Comparison of ENCODE assay signal across 20 cellular contexts in genomic region chr12:1332327-1332726, GRCh38.
DNase-seq lines count a peak whose midpoint lies in the region; ATAC-seq and TF ChIP-seq lines count a peak whose summit lies in the region.
"Had no signal": no experiment of that assay in that cellular context is flagged by ENCODE, and none has a peak within 500 bp of the region (broad histone marks: within the 10 kb centered on the region; RNA-seq: fewer than 3 reads in every experiment).

No MANE protein-coding gene starts in this region.

- TF ChIP-seq CTCF in cardiac muscle cell (IDR thresholded peaks at IDR 0.05; ENCODE audit: low read depth, low read length) (no peak), right atrium auricular region (IDR thresholded peaks at IDR 0.05) (no peak), mucosa of descending colon (IDR thresholded peaks at IDR 0.05) (no peak)

- H3F3A ChIP-seq in GM23248 (ENCODE audit: insufficient read depth), result no peaks in the 10 kb centered on the region

- no peaks in the 10 kb centered on the region for H3K27me3 ChIP-seq in cardiac muscle cell
- no peaks in the 10 kb centered on the region for H3K27me3 ChIP-seq in right atrium auricular region
- H3K27me3 ChIP-seq in H7 (ENCODE audit: control insufficient read depth, insufficient read depth, low read length), result no peaks in the 10 kb centered on the region
- H3K27me3 ChIP-seq in GM23248 (replicated peaks; ENCODE audit: insufficient read depth), result no peaks in the 10 kb centered on the region
- H3K27me3 ChIP-seq: BE2C, SJSA1, vagina had no signal

- H3K9me2 ChIP-seq in GM23248 (ENCODE audit: insufficient read depth), result no peaks in the 10 kb centered on the region

- intact Hi-C loops in mucosa of descending colon (cut with DNase I, micrococcal nuclease), result no loop called here

- 68 to 69% methylated on average over 3 of the region's 3 CpGs for WGBS in GM23248 (ENCODE audit: low coverage in 1 of 2, low lambda C conversion rate in 2 of 2, missing lambda C conversion rate in 2 of 2), 2 experiments

- H2AFZ ChIP-seq in GM23248, result no peak overlapping the region

- H3K36me3 ChIP-seq in cardiac muscle cell (no peaks in the 10 kb centered on the region), right atrium auricular region (no peaks in the 10 kb centered on the region), mucosa of descending colon (ENCODE audit: low read depth) (no peaks in the 10 kb centered on the region), H7 (replicated peaks; ENCODE audit: control insufficient read depth, insufficient read depth, low read length) (no peaks in the 10 kb centered on the region), GM23248 (ENCODE audit: low read depth) (no peaks in the 10 kb centered on the region)
- H3K36me3 ChIP-seq: BE2C, SJSA1, vagina had no signal

- peak; percentile 52 for ATAC-seq in mucosa of descending colon
- ATAC-seq: left ventricle myocardium superior had no signal

- H3K79me2 ChIP-seq in GM23248 (ENCODE audit: insufficient read depth), result peaks cover 32% of the 10 kb centered on the region

- no peaks in the 10 kb centered on the region for H4K20me1 ChIP-seq in GM23248 (ENCODE audit: insufficient read depth)

- H3K9ac ChIP-seq in GM23248, result no peak overlapping the region

- no peak overlapping the region for H3K4me3 ChIP-seq in cardiac muscle cell
- H3K4me3 ChIP-seq in right atrium auricular region, result no peak overlapping the region
- H3K4me3 ChIP-seq in mucosa of descending colon, result no peak overlapping the region
- no peak overlapping the region for H3K4me3 ChIP-seq in H7 (ENCODE audit: insufficient read depth, low read depth, low read length)
- H3K4me3 ChIP-seq in GM23248, result no peak overlapping the region
- H3K4me3 ChIP-seq: SJSA1, vagina had no signal

- DNase-seq in cardiac muscle cell (ENCODE audit: low read depth in 1 of 2, low spot score in 1 of 2), result peak in 1 of 2 donors; percentile 48
- DNase-seq in right atrium auricular region (ENCODE audit: low spot score), result no peak
- DNase-seq in dermis blood vessel endothelial cell, result peak; percentile 45
- peak in 1 of 3 donors; percentile 28 for DNase-seq in mucosa of descending colon
- no peak for DNase-seq in H7
- no peak for DNase-seq in NCI-H2196 treated with DMSO at 0.1 percent for 48 hours (lab: John Stamatoyannopoulos, UW; ENCODE audit: unreplicated experiment)
- DNase-seq in DMS114 treated with DMSO at 0.1 percent for 48 hours (lab: John Stamatoyannopoulos, UW; ENCODE audit: unreplicated experiment), result no peak
- DNase-seq in GM23248, result no peak
- DNase-seq: activated effector memory CD4-positive, alpha-beta T cell treated with anti-CD3 and anti-CD28 coated beads, Interleukin-2, amount 50 U/mL, for 16 hours; BE2C; effector memory CD4-positive, alpha-beta T cell; glutamatergic neuron; left ventricle myocardium superior; NCI-H1105; NCI-H2107; NCI-H510A treated with DMSO at 0.1 percent for 48 hours; retina; stimulated activated CD4-positive, alpha-beta T cell treated with anti-CD3 and anti-CD28 coated beads, Interleukin-4, amount 100 ng/mL, for 4 hours had no signal

- peaks cover 15% of the 10 kb centered on the region for H3K4me1 ChIP-seq in cardiac muscle cell (ENCODE audit: low read depth)
- H3K4me1 ChIP-seq in right atrium auricular region, result no peaks in the 10 kb centered on the region
- no peaks in the 10 kb centered on the region for H3K4me1 ChIP-seq in mucosa of descending colon (ENCODE audit: low read depth)
- H3K4me1 ChIP-seq in GM23248 (ENCODE audit: insufficient read depth), result no peaks in the 10 kb centered on the region
- H3K4me1 ChIP-seq: BE2C, SJSA1, vagina had no signal

- peak overlapping the region; percentile 62 for H3K27ac ChIP-seq in cardiac muscle cell
- no peak overlapping the region for H3K27ac ChIP-seq in right atrium auricular region
- no peak overlapping the region for H3K27ac ChIP-seq in GM23248
- H3K27ac ChIP-seq: SJSA1, vagina had no signal

- no peaks in the 10 kb centered on the region for H3K9me3 ChIP-seq in cardiac muscle cell (ENCODE audit: low read depth)
- no peaks in the 10 kb centered on the region for H3K9me3 ChIP-seq in right atrium auricular region
- no peaks in the 10 kb centered on the region for H3K9me3 ChIP-seq in mucosa of descending colon
- no peaks in the 10 kb centered on the region for H3K9me3 ChIP-seq in GM23248 (ENCODE audit: low read depth)
- H3K9me3 ChIP-seq: BE2C, SJSA1, vagina had no signal

- no peak overlapping the region for H3K4me2 ChIP-seq in GM23248 (ENCODE audit: unreplicated experiment)

- in situ Hi-C loops in GM23248 (cut with MboI), result no loop called here
